24 cellular contexts compared by ENCODE assay signal in genomic region chr5:178381921-178382688, GRCh38.
"Had no signal": no experiment of that assay in that cellular context is flagged by ENCODE, and none has a peak within 500 bp of the region (broad histone marks: within the 10 kb centered on the region; RNA-seq: fewer than 3 reads in every experiment).

No MANE protein-coding gene starts in this region.

- H3K27me3 ChIP-seq: vagina had no signal

- H3K36me3 Mint-ChIP-seq: activated CD4-positive, alpha-beta memory T cell treated with anti-CD3 and anti-CD28 coated beads for 36 hours; activated CD8-positive, alpha-beta memory T cell treated with anti-CD3 and anti-CD28 coated beads, Interleukin-2, amount 10 ng/mL, durations not matched to agents 7 days and 5 days; activated naive CD8-positive, alpha-beta T cell treated with anti-CD3 and anti-CD28 coated beads for 36 hours; naive B cell; T-cell had no signal

- H3K4me1 ChIP-seq: prostate gland, vagina had no signal

- H3K4me3 ChIP-seq: left lung, prostate gland, skin epidermis, suprapubic skin, vagina had no signal

- H3K36me3 ChIP-seq: left lung, prostate gland, suprapubic skin, vagina had no signal

- H3K27me3 Mint-ChIP-seq: stimulated activated naive CD8-positive, alpha-beta T cell treated with anti-CD3 and anti-CD28 coated beads, Interleukin-15, amount 100 ng/mL, for 72 hours had no signal

- H3K27ac Mint-ChIP-seq: activated B cell treated with CpG ODN at 0.5 μM for 24 hours; activated CD4-positive, alpha-beta memory T cell treated with anti-CD3 and anti-CD28 coated beads for 36 hours; activated CD8-positive, alpha-beta memory T cell treated with anti-CD3 and anti-CD28 coated beads, Interleukin-2, amount 10 ng/mL, durations not matched to agents 7 days and 5 days; activated naive CD8-positive, alpha-beta T cell treated with anti-CD3 and anti-CD28 coated beads for 36 hours; activated T-helper 17 cell treated with anti-CD3 and anti-CD28 coated beads, Interleukin-2, amount 50 U/mL, for 72 hours; effector memory CD8-positive, alpha-beta T cell; stimulated activated naive CD8-positive, alpha-beta T cell treated with anti-CD3 and anti-CD28 coated beads, Interleukin-15, amount 100 ng/mL, for 72 hours; T-cell had no signal

- ATAC-seq: activated CD8-positive, alpha-beta memory T cell treated with anti-CD3 and anti-CD28 coated beads, Interleukin-2, amount 10 ng/mL, durations not matched to agents 7 days and 5 days; activated T-helper 17 cell treated with anti-CD3 and anti-CD28 coated beads, Interleukin-2, amount 50 U/mL, for 72 hours; effector memory CD8-positive, alpha-beta T cell; left lung; right cardiac atrium; stimulated activated naive CD8-positive, alpha-beta T cell treated with anti-CD3 and anti-CD28 coated beads, Interleukin-15, amount 100 ng/mL, for 72 hours; T-cell had no signal

- H3K4me3 Mint-ChIP-seq: activated B cell treated with CpG ODN at 0.5 μM for 24 hours; activated CD4-positive, alpha-beta memory T cell treated with anti-CD3 and anti-CD28 coated beads for 36 hours; activated CD8-positive, alpha-beta memory T cell treated with anti-CD3 and anti-CD28 coated beads, Interleukin-2, amount 10 ng/mL, durations not matched to agents 7 days and 5 days; activated naive CD8-positive, alpha-beta T cell treated with anti-CD3 and anti-CD28 coated beads for 36 hours; activated T-helper 17 cell treated with anti-CD3 and anti-CD28 coated beads, Interleukin-2, amount 50 U/mL, for 72 hours; effector memory CD8-positive, alpha-beta T cell; naive B cell; stimulated activated naive CD8-positive, alpha-beta T cell treated with anti-CD3 and anti-CD28 coated beads, Interleukin-15, amount 100 ng/mL, for 72 hours; T-cell had no signal

- H3K27ac ChIP-seq: left lung, prostate gland, skin epidermis, suprapubic skin, vagina had no signal

- H3K9me3 Mint-ChIP-seq: activated B cell treated with CpG ODN at 0.5 μM for 24 hours; activated CD4-positive, alpha-beta memory T cell treated with anti-CD3 and anti-CD28 coated beads for 36 hours; activated naive CD8-positive, alpha-beta T cell treated with anti-CD3 and anti-CD28 coated beads for 36 hours; activated T-helper 17 cell treated with anti-CD3 and anti-CD28 coated beads, Interleukin-2, amount 50 U/mL, for 72 hours; effector memory CD8-positive, alpha-beta T cell; naive B cell; stimulated activated naive CD8-positive, alpha-beta T cell treated with anti-CD3 and anti-CD28 coated beads, Interleukin-15, amount 100 ng/mL, for 72 hours; T-cell had no signal

- DNase-seq: activated B cell treated with CpG ODN at 0.5 μM for 24 hours; activated CD4-positive, alpha-beta memory T cell treated with anti-CD3 and anti-CD28 coated beads for 36 hours; activated CD4-positive, alpha-beta T cell treated with anti-CD3 and anti-CD28 coated beads for 4 hours; activated CD8-positive, alpha-beta memory T cell treated with anti-CD3 and anti-CD28 coated beads, Interleukin-2, amount 10 ng/mL, durations not matched to agents 7 days and 5 days; activated naive CD4-positive, alpha-beta T cell; activated naive CD8-positive, alpha-beta T cell treated with anti-CD3 and anti-CD28 coated beads for 36 hours; amniotic stem cell; effector memory CD8-positive, alpha-beta T cell; foreskin fibroblast; hypothalamus; naive B cell; nucleus accumbens; stimulated activated CD4-positive, alpha-beta T cell treated with anti-CD3 and anti-CD28 coated beads, Interleukin-4, amount 100 ng/mL, for 1 hour; stimulated activated naive CD8-positive, alpha-beta T cell treated with anti-CD3 and anti-CD28 coated beads, Interleukin-15, amount 100 ng/mL, for 72 hours; T-cell; T-helper 9 cell; trophoblast cell had no signal

- H3K9me3 ChIP-seq: left lung, prostate gland, suprapubic skin, vagina had no signal

- H3K4me1 Mint-ChIP-seq: activated B cell treated with CpG ODN at 0.5 μM for 24 hours; activated CD8-positive, alpha-beta memory T cell treated with anti-CD3 and anti-CD28 coated beads, Interleukin-2, amount 10 ng/mL, durations not matched to agents 7 days and 5 days; activated naive CD8-positive, alpha-beta T cell treated with anti-CD3 and anti-CD28 coated beads for 36 hours; activated T-helper 17 cell treated with anti-CD3 and anti-CD28 coated beads, Interleukin-2, amount 50 U/mL, for 72 hours; T-cell had no signal
